1 cellular context compared by ENCODE assay signal in genomic region chr7:157339777-157340677, GRCh38.
TF ChIP-seq lines count a peak whose summit lies in the region.

No MANE protein-coding gene starts in this region.

TF ChIP-seq in K562, 482 proteins besides CTCF, POLR2A, EP300 and RAD21 (continued from another document):
- TF ChIP-seq PKNOX1 (IDR thresholded peaks at IDR 0.05) (peak; percentile 8; the same call in 1 of the 2 replicates), PHF21A (IDR thresholded peaks at IDR 0.05; ENCODE audit: borderline replicate concordance, low read depth) (no peak), GTF2F1 (IDR thresholded peaks at IDR 0.05; ENCODE audit: low read depth, low read length) (0 out of 2 replicates have a peak, but pooled peaks have one; percentile 38), PCBP1 (IDR thresholded peaks at IDR 0.05; ENCODE audit: low read depth, low read length, poor library complexity, severe bottlenecking) (no peak), FOXJ2 (tag; IDR thresholded peaks at IDR 0.05) (no peak), ZNF780A (CRISPR knock-in tag; IDR thresholded peaks at IDR 0.05) (no peak), ZNF449 (CRISPR knock-in tag; IDR thresholded peaks at IDR 0.05) (0 out of 2 replicates have a peak, but pooled peaks have one; percentile 44), ZNF431 (CRISPR knock-in tag; IDR thresholded peaks at IDR 0.05) (0 out of 2 replicates have a peak, but pooled peaks have one; percentile 1), SPI1 (IDR thresholded peaks at IDR 0.05; ENCODE audit: borderline replicate concordance, low read depth, low read length) (no peak), ZKSCAN3 (CRISPR knock-in tag; IDR thresholded peaks at IDR 0.05) (no peak), TOE1 (IDR thresholded peaks at IDR 0.05; ENCODE audit: borderline replicate concordance) (peak; percentile 10; the same call in 1 of the 2 replicates), TOE1 (CRISPR knock-in tag; IDR thresholded peaks at IDR 0.05; ENCODE audit: borderline replicate concordance, low read depth) (no peak), MEIS2 (IDR thresholded peaks at IDR 0.05; ENCODE audit: partially characterized antibody) (peak; percentile 17), FOXA3 (CRISPR knock-in tag; conservative IDR thresholded peaks at IDR 0.05 in 1 of 2, IDR thresholded peaks at IDR 0.05 in 1 of 2) (no peak), GTF2E2 (tag; IDR thresholded peaks at IDR 0.05) (0 out of 2 replicates have a peak, but pooled peaks have one; percentile 21), TSHZ1 (CRISPR knock-in tag; IDR thresholded peaks at IDR 0.05) (no peak), SMAD2 (IDR thresholded peaks at IDR 0.05; ENCODE audit: low read depth, low read length) (no peak), KDM1A (IDR thresholded peaks at IDR 0.05) (no peak)
- TF ChIP-seq, protein P1, sequence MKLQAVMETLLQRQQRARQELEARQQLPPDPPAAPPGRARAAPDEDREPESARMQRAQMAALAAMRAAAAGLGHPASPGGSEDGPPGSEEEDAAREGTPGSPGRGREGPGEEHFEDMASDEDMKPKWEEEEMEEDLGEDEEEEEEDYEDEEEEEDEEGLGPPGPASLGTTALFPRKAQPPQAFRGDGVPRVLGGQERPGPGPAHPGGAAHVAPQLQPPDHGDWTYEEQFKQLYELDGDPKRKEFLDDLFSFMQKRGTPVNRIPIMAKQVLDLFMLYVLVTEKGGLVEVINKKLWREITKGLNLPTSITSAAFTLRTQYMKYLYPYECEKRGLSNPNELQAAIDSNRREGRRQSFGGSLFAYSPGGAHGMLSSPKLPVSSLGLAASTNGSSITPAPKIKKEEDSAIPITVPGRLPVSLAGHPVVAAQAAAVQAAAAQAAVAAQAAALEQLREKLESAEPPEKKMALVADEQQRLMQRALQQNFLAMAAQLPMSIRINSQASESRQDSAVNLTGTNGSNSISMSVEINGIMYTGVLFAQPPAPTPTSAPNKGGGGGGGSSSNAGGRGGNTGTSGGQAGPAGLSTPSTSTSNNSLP (IDR thresholded peaks at IDR 0.05; ENCODE audit: borderline replicate concordance, low read depth, low read length): peak; percentile 90
- TF ChIP-seq, protein P2, sequence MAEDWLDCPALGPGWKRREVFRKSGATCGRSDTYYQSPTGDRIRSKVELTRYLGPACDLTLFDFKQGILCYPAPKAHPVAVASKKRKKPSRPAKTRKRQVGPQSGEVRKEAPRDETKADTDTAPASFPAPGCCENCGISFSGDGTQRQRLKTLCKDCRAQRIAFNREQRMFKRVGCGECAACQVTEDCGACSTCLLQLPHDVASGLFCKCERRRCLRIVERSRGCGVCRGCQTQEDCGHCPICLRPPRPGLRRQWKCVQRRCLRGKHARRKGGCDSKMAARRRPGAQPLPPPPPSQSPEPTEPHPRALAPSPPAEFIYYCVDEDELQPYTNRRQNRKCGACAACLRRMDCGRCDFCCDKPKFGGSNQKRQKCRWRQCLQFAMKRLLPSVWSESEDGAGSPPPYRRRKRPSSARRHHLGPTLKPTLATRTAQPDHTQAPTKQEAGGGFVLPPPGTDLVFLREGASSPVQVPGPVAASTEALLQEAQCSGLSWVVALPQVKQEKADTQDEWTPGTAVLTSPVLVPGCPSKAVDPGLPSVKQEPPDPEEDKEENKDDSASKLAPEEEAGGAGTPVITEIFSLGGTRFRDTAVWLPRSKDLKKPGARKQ (CRISPR knock-in tag; IDR thresholded peaks at IDR 0.05): peak; percentile 66; the same call in 1 of the 2 replicates
- TF ChIP-seq, protein P3, sequence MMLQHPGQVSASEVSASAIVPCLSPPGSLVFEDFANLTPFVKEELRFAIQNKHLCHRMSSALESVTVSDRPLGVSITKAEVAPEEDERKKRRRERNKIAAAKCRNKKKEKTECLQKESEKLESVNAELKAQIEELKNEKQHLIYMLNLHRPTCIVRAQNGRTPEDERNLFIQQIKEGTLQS (IDR thresholded peaks at IDR 0.05): no peak
- TF ChIP-seq, protein P3 (CRISPR knock-in tag; conservative IDR thresholded peaks at IDR 0.05): 0 out of 2 replicates have a peak, but pooled peaks have one; percentile 47
- TF ChIP-seq, protein P4, sequence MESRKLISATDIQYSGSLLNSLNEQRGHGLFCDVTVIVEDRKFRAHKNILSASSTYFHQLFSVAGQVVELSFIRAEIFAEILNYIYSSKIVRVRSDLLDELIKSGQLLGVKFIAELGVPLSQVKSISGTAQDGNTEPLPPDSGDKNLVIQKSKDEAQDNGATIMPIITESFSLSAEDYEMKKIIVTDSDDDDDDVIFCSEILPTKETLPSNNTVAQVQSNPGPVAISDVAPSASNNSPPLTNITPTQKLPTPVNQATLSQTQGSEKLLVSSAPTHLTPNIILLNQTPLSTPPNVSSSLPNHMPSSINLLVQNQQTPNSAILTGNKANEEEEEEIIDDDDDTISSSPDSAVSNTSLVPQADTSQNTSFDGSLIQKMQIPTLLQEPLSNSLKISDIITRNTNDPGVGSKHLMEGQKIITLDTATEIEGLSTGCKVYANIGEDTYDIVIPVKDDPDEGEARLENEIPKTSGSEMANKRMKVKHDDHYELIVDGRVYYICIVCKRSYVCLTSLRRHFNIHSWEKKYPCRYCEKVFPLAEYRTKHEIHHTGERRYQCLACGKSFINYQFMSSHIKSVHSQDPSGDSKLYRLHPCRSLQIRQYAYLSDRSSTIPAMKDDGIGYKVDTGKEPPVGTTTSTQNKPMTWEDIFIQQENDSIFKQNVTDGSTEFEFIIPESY (CRISPR knock-in tag; IDR thresholded peaks at IDR 0.05): 0 out of 2 replicates have a peak, but pooled peaks have one; percentile 14
- TF ChIP-seq, protein P5, sequence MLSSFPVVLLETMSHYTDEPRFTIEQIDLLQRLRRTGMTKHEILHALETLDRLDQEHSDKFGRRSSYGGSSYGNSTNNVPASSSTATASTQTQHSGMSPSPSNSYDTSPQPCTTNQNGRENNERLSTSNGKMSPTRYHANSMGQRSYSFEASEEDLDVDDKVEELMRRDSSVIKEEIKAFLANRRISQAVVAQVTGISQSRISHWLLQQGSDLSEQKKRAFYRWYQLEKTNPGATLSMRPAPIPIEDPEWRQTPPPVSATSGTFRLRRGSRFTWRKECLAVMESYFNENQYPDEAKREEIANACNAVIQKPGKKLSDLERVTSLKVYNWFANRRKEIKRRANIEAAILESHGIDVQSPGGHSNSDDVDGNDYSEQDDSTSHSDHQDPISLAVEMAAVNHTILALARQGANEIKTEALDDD (IDR thresholded peaks at IDR 0.05): 0 out of 2 replicates have a peak, but pooled peaks have one; percentile 39
- TF ChIP-seq, protein P6, sequence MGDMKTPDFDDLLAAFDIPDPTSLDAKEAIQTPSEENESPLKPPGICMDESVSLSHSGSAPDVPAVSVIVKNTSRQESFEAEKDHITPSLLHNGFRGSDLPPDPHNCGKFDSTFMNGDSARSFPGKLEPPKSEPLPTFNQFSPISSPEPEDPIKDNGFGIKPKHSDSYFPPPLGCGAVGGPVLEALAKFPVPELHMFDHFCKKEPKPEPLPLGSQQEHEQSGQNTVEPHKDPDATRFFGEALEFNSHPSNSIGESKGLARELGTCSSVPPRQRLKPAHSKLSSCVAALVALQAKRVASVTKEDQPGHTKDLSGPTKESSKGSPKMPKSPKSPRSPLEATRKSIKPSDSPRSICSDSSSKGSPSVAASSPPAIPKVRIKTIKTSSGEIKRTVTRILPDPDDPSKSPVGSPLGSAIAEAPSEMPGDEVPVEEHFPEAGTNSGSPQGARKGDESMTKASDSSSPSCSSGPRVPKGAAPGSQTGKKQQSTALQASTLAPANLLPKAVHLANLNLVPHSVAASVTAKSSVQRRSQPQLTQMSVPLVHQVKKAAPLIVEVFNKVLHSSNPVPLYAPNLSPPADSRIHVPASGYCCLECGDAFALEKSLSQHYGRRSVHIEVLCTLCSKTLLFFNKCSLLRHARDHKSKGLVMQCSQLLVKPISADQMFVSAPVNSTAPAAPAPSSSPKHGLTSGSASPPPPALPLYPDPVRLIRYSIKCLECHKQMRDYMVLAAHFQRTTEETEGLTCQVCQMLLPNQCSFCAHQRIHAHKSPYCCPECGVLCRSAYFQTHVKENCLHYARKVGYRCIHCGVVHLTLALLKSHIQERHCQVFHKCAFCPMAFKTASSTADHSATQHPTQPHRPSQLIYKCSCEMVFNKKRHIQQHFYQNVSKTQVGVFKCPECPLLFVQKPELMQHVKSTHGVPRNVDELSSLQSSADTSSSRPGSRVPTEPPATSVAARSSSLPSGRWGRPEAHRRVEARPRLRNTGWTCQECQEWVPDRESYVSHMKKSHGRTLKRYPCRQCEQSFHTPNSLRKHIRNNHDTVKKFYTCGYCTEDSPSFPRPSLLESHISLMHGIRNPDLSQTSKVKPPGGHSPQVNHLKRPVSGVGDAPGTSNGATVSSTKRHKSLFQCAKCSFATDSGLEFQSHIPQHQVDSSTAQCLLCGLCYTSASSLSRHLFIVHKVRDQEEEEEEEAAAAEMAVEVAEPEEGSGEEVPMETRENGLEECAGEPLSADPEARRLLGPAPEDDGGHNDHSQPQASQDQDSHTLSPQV (IDR thresholded peaks at IDR 0.05): 0 out of 2 replicates have a peak, but pooled peaks have one; percentile 25
